ENCODE assay signal across 8 cellular contexts in the genomic region with DNA sequence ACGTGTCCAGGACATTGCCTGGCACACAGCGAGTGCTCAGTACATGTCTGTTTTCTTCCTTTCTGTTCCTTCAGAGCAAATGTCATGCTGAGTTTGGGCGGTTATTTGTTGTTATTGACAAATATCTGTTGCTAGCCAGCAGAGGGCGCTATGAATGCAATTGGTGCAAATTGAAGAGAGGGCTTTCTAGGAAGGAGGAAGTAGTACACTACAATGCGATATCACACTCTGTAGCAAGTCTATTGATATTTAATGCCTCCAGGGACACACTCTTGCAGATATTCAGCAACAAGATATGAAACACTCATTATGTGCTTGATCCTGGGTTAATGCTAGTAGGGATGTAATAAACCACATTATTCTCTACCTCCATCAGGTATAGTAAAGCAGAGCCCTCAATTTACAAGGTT.
DNase-seq lines count a peak whose midpoint lies in the region; ATAC-seq and TF ChIP-seq lines count a peak whose summit lies in the region.

No MANE protein-coding gene starts in this region.

- peaks cover 4% of the 10 kb centered on the region for H3K9me3 Mint-ChIP-seq in CD8-positive, alpha-beta T cell

- ATAC-seq in GM19452 (IDR thresholded peaks at IDR 0.05; ENCODE audit: unreplicated experiment), result peak; percentile 58
- ATAC-seq in Panc1, result no peak
- no peak for ATAC-seq in CD8-positive, alpha-beta T cell
- no peak for ATAC-seq in HG02759 (IDR thresholded peaks at IDR 0.05; ENCODE audit: unreplicated experiment)
- no peak for ATAC-seq in HG02840 (IDR thresholded peaks at IDR 0.05; ENCODE audit: low FRiP score, unreplicated experiment)

- intact Hi-C loops in Panc1 (cut with micrococcal nuclease; ENCODE audit: unreplicated experiment), result no loop called here
- intact Hi-C loops in CD8-positive, alpha-beta T cell (cut with DNase I, micrococcal nuclease), result no loop called here

- CTCF ChIA-PET in Panc1 (lab: Charles Lee), result no interaction called here
- CTCF ChIA-PET in CD8-positive, alpha-beta T cell (lab: Charles Lee), result no interaction called here

- no TSS peak for BruUV-seq in Panc1 (replicated peaks; lab: Mats Ljungman, UMichigan)

- in situ Hi-C loops in Panc1 (cut with HindIII; ENCODE audit: low pct_unique_long_range_greater_than_20kb, low sequenced_read_pairs), result no loop called here

- no peaks in the 10 kb centered on the region for H3K4me1 ChIP-seq in Panc1 (ENCODE audit: control insufficient read depth, insufficient read depth, low read length)
- H3K4me1 ChIP-seq in CD8-positive, alpha-beta T cell (ENCODE audit: insufficient read depth, low read length), result no peaks in the 10 kb centered on the region

- no peak overlapping the region for H3K27ac Mint-ChIP-seq in CD8-positive, alpha-beta T cell

- POLR2A ChIA-PET in Panc1 (lab: Charles Lee), result no interaction called here
- POLR2A ChIA-PET in CD8-positive, alpha-beta T cell (lab: Charles Lee), result no interaction called here

- no peak overlapping the region for H3K27ac ChIP-seq in Panc1 (ENCODE audit: low read length)
- no peak overlapping the region for H3K27ac ChIP-seq in CD8-positive, alpha-beta T cell (ENCODE audit: low read depth, low read length)

- H3K27me3 Mint-ChIP-seq in CD8-positive, alpha-beta T cell (ENCODE audit: low read depth), result peaks cover 2% of the 10 kb centered on the region

- H3K36me3 ChIP-seq in Panc1 (ENCODE audit: control insufficient read depth, insufficient read depth, low read length), result no peaks in the 10 kb centered on the region
- no peaks in the 10 kb centered on the region for H3K36me3 ChIP-seq in CD8-positive, alpha-beta T cell (ENCODE audit: insufficient read depth, low read length)

- H3K4me3 Mint-ChIP-seq in CD8-positive, alpha-beta T cell, result no peak overlapping the region

- no peaks in the 10 kb centered on the region for H3K9me3 ChIP-seq in Panc1 (ENCODE audit: control insufficient read depth, insufficient read depth, low read depth, low read length)
- H3K9me3 ChIP-seq in CD8-positive, alpha-beta T cell (ENCODE audit: low read length), result no peaks in the 10 kb centered on the region

- H3K4me3 ChIP-seq in Panc1 (ENCODE audit: low read depth in 2 of 2, low read length in 2 of 2), result no peak overlapping the region
- H3K4me3 ChIP-seq in CD8-positive, alpha-beta T cell (ENCODE audit: low read depth, low read length), result no peak overlapping the region

- no peaks in the 10 kb centered on the region for H3K27me3 ChIP-seq in Panc1 (ENCODE audit: control insufficient read depth, insufficient read depth, low read length)
- H3K27me3 ChIP-seq in CD8-positive, alpha-beta T cell (ENCODE audit: insufficient read depth, low read length), result no peaks in the 10 kb centered on the region

- TF ChIP-seq CTCF in Panc1 (IDR thresholded peaks at IDR 0.05), result peak; percentile 74
- no peak for TF ChIP-seq CTCF in CD8-positive, alpha-beta T cell (IDR thresholded peaks at IDR 0.05)

- no peaks in the 10 kb centered on the region for H3K4me1 Mint-ChIP-seq in CD8-positive, alpha-beta T cell (ENCODE audit: low read depth)

- no peaks in the 10 kb centered on the region for H3K36me3 Mint-ChIP-seq in CD8-positive, alpha-beta T cell

- peak; percentile 3 for DNase-seq in EL
- peak; percentile 14 for DNase-seq in M059J (ENCODE audit: low read depth)
- no peak for DNase-seq in Panc1 (ENCODE audit: low read depth, low spot score)
- peak; percentile 74 for DNase-seq in globus pallidus (ENCODE audit: low spot score)
- DNase-seq in CD8-positive, alpha-beta T cell, result no peak

Comparison
In these comparisons a context has a peak if more than half of its experiments do, and no peak if none do; other contexts are left out.
1. DNase-seq: peak in EL (single experiment), M059J (single experiment) and globus pallidus (single experiment); none in Panc1 (single experiment) and CD8-positive, alpha-beta T cell (0 of 7).